Comparison of ENCODE assay signal across 19 cellular contexts in genomic region chr3:141235661-141236171, GRCh38. TPM values are rescaled to one million over a fixed set of nuclear protein-coding genes. Genes with fewer than 3 reads are reported as not detected.
DNase-seq lines count a peak whose midpoint lies in the region; TF ChIP-seq lines count a peak whose summit lies in the region.
"Had no signal": no experiment of that assay in that cellular context is flagged by ENCODE, and none has a peak within 500 bp of the region (broad histone marks: within the 10 kb centered on the region; RNA-seq: fewer than 3 reads in every experiment).

No MANE protein-coding gene starts in this region.

- peaks cover 29% of the 10 kb centered on the region for H3K36me3 Mint-ChIP-seq in activated naive CD4-positive, alpha-beta T cell treated with anti-CD3 and anti-CD28 coated beads, Interleukin-2, amount 10 ng/mL, durations not matched to agents 7 days and 5 days
- H3K36me3 Mint-ChIP-seq in type B pancreatic cell, result peaks cover 19% of the 10 kb centered on the region
- H3K36me3 Mint-ChIP-seq: stimulated activated naive B cell treated with anti-CD40 and anti-IgM and Interleukin-4, amounts not matched to agents 10 μg/mL and 1 μg/mL and 100 μg/mL, for 72 hours had no signal

- DNase-seq in activated naive CD4-positive, alpha-beta T cell treated with anti-CD3 and anti-CD28 coated beads, Interleukin-2, amount 10 ng/mL, durations not matched to agents 7 days and 5 days, result no peak
- DNase-seq in activated naive CD4-positive, alpha-beta T cell (lab: John Stamatoyannopoulos, UW), result no peak
- DNase-seq in SK-MEL-5 (ENCODE audit: low read depth, low spot score) (peak; percentile 27), kidney tubule cell (ENCODE audit: low spot score) (peak; percentile 43), type B pancreatic cell (ENCODE audit: extremely low spot score, unreplicated experiment) (peak; percentile 43), Karpas-422 (no peak), GM10248 (ENCODE audit: extremely low spot score) (no peak), NCI-H2196 treated with DMSO at 0.1 percent for 48 hours (lab: John Stamatoyannopoulos, UW; ENCODE audit: unreplicated experiment) (no peak)
- DNase-seq: activated CD4-positive, alpha-beta memory T cell treated with anti-CD3 and anti-CD28 coated beads, Interleukin-2, amount 10 ng/mL, durations not matched to agents 7 days and 5 days; heart right ventricle; NCI-H1694 treated with DMSO at 0.1 percent for 48 hours; NCI-H510A; ovary; stimulated activated naive B cell treated with anti-CD40 and anti-IgM and Interleukin-4, amounts not matched to agents 10 μg/mL and 1 μg/mL and 100 μg/mL, for 72 hours; upper lobe of left lung had no signal

- no peaks in the 10 kb centered on the region for H3K27me3 ChIP-seq in Karpas-422 (ENCODE audit: low read length)
- H3K27me3 ChIP-seq: body of pancreas, heart right ventricle, ovary, upper lobe of left lung had no signal

- H3K9ac ChIP-seq in Karpas-422 (ENCODE audit: low read length), result no peak overlapping the region

- H3K9me2 ChIP-seq in Karpas-422 (replicated peaks; ENCODE audit: insufficient read depth, low read length), result no peaks in the 10 kb centered on the region

- CTCF ChIA-PET in activated naive CD4-positive, alpha-beta T cell treated with anti-CD3 and anti-CD28 coated beads, Interleukin-2, amount 10 ng/mL, durations not matched to agents 7 days and 5 days (lab: Charles Lee), result interaction anchor here (0.6 to 6.1 kb wide), 7 partner anchors 10 to 71 kb away, joined by 3 to 78 read pairs (median 4); no protein-coding TSS in a partner anchor
- CTCF ChIA-PET in GM10248 (lab: Yijun Ruan, JAX), result interaction anchor here (1.3 to 6.9 kb wide), 6 partner anchors 11 to 219 kb away, joined by 3 to 57 read pairs (median 4); no protein-coding TSS in a partner anchor

- H3K9me3 ChIP-seq in Karpas-422 (ENCODE audit: low read length), result no peaks in the 10 kb centered on the region
- H3K9me3 ChIP-seq: body of pancreas, heart right ventricle, ovary, SJSA1, upper lobe of left lung had no signal

- peaks cover 13% of the 10 kb centered on the region for H3K27me3 Mint-ChIP-seq in activated naive CD4-positive, alpha-beta T cell treated with anti-CD3 and anti-CD28 coated beads, Interleukin-2, amount 10 ng/mL, durations not matched to agents 7 days and 5 days
- peaks cover 5% of the 10 kb centered on the region for H3K27me3 Mint-ChIP-seq in type B pancreatic cell
- H3K27me3 Mint-ChIP-seq: activated CD4-positive, alpha-beta memory T cell treated with anti-CD3 and anti-CD28 coated beads, Interleukin-2, amount 10 ng/mL, durations not matched to agents 7 days and 5 days had no signal

- no peak overlapping the region for H3K27ac ChIP-seq in Karpas-422 (ENCODE audit: low read length)
- H3K27ac ChIP-seq: body of pancreas, HL-60, ovary, SJSA1, upper lobe of left lung had no signal

- no peak overlapping the region for H3K4me3 ChIP-seq in Karpas-422 (ENCODE audit: low read length)
- H3K4me3 ChIP-seq: body of pancreas, heart right ventricle, ovary, SJSA1, upper lobe of left lung had no signal

- no peak overlapping the region for H3K4me2 ChIP-seq in Karpas-422 (ENCODE audit: low read depth, low read length, poor library complexity, severe bottlenecking)

- no peaks in the 10 kb centered on the region for H3K9me3 Mint-ChIP-seq in activated naive CD4-positive, alpha-beta T cell treated with anti-CD3 and anti-CD28 coated beads, Interleukin-2, amount 10 ng/mL, durations not matched to agents 7 days and 5 days
- no peaks in the 10 kb centered on the region for H3K9me3 Mint-ChIP-seq in type B pancreatic cell
- H3K9me3 Mint-ChIP-seq: activated CD4-positive, alpha-beta memory T cell treated with anti-CD3 and anti-CD28 coated beads, Interleukin-2, amount 10 ng/mL, durations not matched to agents 7 days and 5 days; dendritic cell treated with granulocyte-macrophage colony-stimulating factor and Interleukin-4, amounts not matched to agents 40 ng/mL and 50 ng/mL, for 4 days; stimulated activated naive B cell treated with anti-CD40 and anti-IgM and Interleukin-4, amounts not matched to agents 10 μg/mL and 1 μg/mL and 100 μg/mL, for 72 hours had no signal

- in situ Hi-C loops in SK-MEL-5 (cut with HindIII; ENCODE audit: low pct_unique_long_range_greater_than_20kb, low sequenced_read_pairs), result no loop called here

- peak overlapping the region; percentile 38 for H3K27ac Mint-ChIP-seq in activated naive CD4-positive, alpha-beta T cell treated with anti-CD3 and anti-CD28 coated beads, Interleukin-2, amount 10 ng/mL, durations not matched to agents 7 days and 5 days
- no peak overlapping the region for H3K27ac Mint-ChIP-seq in type B pancreatic cell
- H3K27ac Mint-ChIP-seq: activated CD4-positive, alpha-beta memory T cell treated with anti-CD3 and anti-CD28 coated beads, Interleukin-2, amount 10 ng/mL, durations not matched to agents 7 days and 5 days; dendritic cell treated with granulocyte-macrophage colony-stimulating factor and Interleukin-4, amounts not matched to agents 40 ng/mL and 50 ng/mL, for 4 days; stimulated activated naive B cell treated with anti-CD40 and anti-IgM and Interleukin-4, amounts not matched to agents 10 μg/mL and 1 μg/mL and 100 μg/mL, for 72 hours had no signal

- H3K79me2 ChIP-seq in Karpas-422 (ENCODE audit: low read length), result no peaks in the 10 kb centered on the region

- POLR2A ChIA-PET in GM10248 (lab: Yijun Ruan, JAX), result no interaction called here

- peaks cover 79% of the 10 kb centered on the region for H3K4me1 Mint-ChIP-seq in activated naive CD4-positive, alpha-beta T cell treated with anti-CD3 and anti-CD28 coated beads, Interleukin-2, amount 10 ng/mL, durations not matched to agents 7 days and 5 days
- peaks cover 13% of the 10 kb centered on the region for H3K4me1 Mint-ChIP-seq in type B pancreatic cell (ENCODE audit: unreplicated experiment)

- peaks cover 12% of the 10 kb centered on the region for H3K4me1 ChIP-seq in Karpas-422 (ENCODE audit: low read length)

- no peak overlapping the region for H3K4me3 Mint-ChIP-seq in activated naive CD4-positive, alpha-beta T cell treated with anti-CD3 and anti-CD28 coated beads, Interleukin-2, amount 10 ng/mL, durations not matched to agents 7 days and 5 days
- H3K4me3 Mint-ChIP-seq in type B pancreatic cell, result no peak overlapping the region
- H3K4me3 Mint-ChIP-seq: activated CD4-positive, alpha-beta memory T cell treated with anti-CD3 and anti-CD28 coated beads, Interleukin-2, amount 10 ng/mL, durations not matched to agents 7 days and 5 days; dendritic cell treated with granulocyte-macrophage colony-stimulating factor and Interleukin-4, amounts not matched to agents 40 ng/mL and 50 ng/mL, for 4 days; stimulated activated naive B cell treated with anti-CD40 and anti-IgM and Interleukin-4, amounts not matched to agents 10 μg/mL and 1 μg/mL and 100 μg/mL, for 72 hours had no signal

- no peak overlapping the region for H2AFZ ChIP-seq in Karpas-422 (ENCODE audit: low read length)

- no peak for TF ChIP-seq CTCF in type B pancreatic cell (conservative IDR thresholded peaks at IDR 0.05)
- TF ChIP-seq CTCF in GM10248 (IDR thresholded peaks at IDR 0.05; ENCODE audit: control extremely low read depth, extremely low read depth, low read depth, missing control alignments), result no peak

- no peaks in the 10 kb centered on the region for H3K36me3 ChIP-seq in Karpas-422 (ENCODE audit: insufficient read depth, low read length)
- H3K36me3 ChIP-seq: ovary, SJSA1, upper lobe of left lung had no signal

- H4K20me1 ChIP-seq in Karpas-422 (ENCODE audit: insufficient read depth, low read depth, low read length), result 0 out of 2 replicates have a peak, but pooled peaks cover 6% of the 10 kb centered on the region

RNA-seq across cellular contexts. Expression of gene PXYLP1, which starts 4.1 kb away (rescaled TPM):
- total RNA-seq in SK-MEL-5 (2014; rRNA removed; shearing (Covaris generic)), result 2.8 and 3.0 TPM in 2 replicates
- polyA plus RNA-seq in SK-MEL-5 (2015; cell fraction: cytosol; rRNA removed), result 2.7 and 4.9 TPM in 2 replicates
- polyA plus RNA-seq in SK-MEL-5 (2015; cell fraction: nucleus; rRNA removed), result 16.0 and 16.7 TPM in 2 replicates
- 22.2 and 26.1 TPM in 2 replicates for total RNA-seq in type B pancreatic cell (ENCODE audit: low replicate concordance)
- 1.7 and 4.6 TPM in 2 replicates for total RNA-seq in Karpas-422 (2014; rRNA removed; shearing (Covaris generic); ENCODE audit: low replicate concordance)

Comparison
In these comparisons a context has a peak if more than half of its experiments do, and no peak if none do; other contexts are left out.
1. DNase-seq: peak in SK-MEL-5 (single experiment), kidney tubule cell (single experiment) and type B pancreatic cell (single experiment); none in activated naive CD4-positive, alpha-beta T cell treated with anti-CD3 and anti-CD28 coated beads, Interleukin-2, amount 10 ng/mL, durations not matched to agents 7 days and 5 days (single experiment), activated naive CD4-positive, alpha-beta T cell (0 of 4), Karpas-422 (single experiment), GM10248 (single experiment) and NCI-H2196 treated with DMSO at 0.1 percent for 48 hours (single experiment).